ENCODE assay signal across 10 cellular contexts in genomic region chr11:70826541-70826943, GRCh38.
A peak's percentile ranks its signal among the peaks of the same experiment; 100 is the strongest.
DNase-seq lines count a peak whose midpoint lies in the region; ATAC-seq, FAIRE-seq and TF ChIP-seq lines count a peak whose summit lies in the region.
"Had no signal": no experiment of that assay in that cellular context is flagged by ENCODE, and none has a peak within 500 bp of the region (broad histone marks: within the 10 kb centered on the region; RNA-seq: fewer than 3 reads in every experiment).

No MANE protein-coding gene starts in this region.

- no peak for ATAC-seq in HG03175 (IDR thresholded peaks at IDR 0.05; ENCODE audit: unreplicated experiment)
- no peak for ATAC-seq in GM18511 (IDR thresholded peaks at IDR 0.05; ENCODE audit: unreplicated experiment)

- CTCF ChIA-PET in H1 (lab: Charles Lee; ENCODE audit: partially characterized antibody), result interaction anchor here (1.1 to 4.8 kb wide), 11 partner anchors 11 to 593 kb away, joined by 3 to 30 read pairs (median 4); no protein-coding TSS in a partner anchor

- TF ChIP-seq CTCF in H1 (IDR thresholded peaks at IDR 0.05; ENCODE audit: control extremely low read depth in 1 of 3, insufficient read depth in 1 of 3, low read depth in 1 of 3, low read length in 3 of 3), result no peak
- no peak for TF ChIP-seq CTCF in nephron progenitor cell (IDR thresholded peaks at IDR 0.05)

- no peak overlapping the region for H4K91ac ChIP-seq in H1 (replicated peaks; ENCODE audit: insufficient read length, low read length)

- no peak overlapping the region for H3K14ac ChIP-seq in H1 (ENCODE audit: insufficient read length)

- H3K27me3 ChIP-seq in H1 (replicated peaks in 1 of 4; ENCODE audit: control insufficient read depth in 3 of 4, extremely low read depth in 1 of 4, insufficient read depth in 3 of 4, low read length in 3 of 4), result no peaks in the 10 kb centered on the region

- no peaks in the 10 kb centered on the region for H3K36me3 ChIP-seq in H1 (ENCODE audit: control insufficient read depth in 2 of 4, insufficient read depth in 4 of 4, low read length in 3 of 4)

- no peak for TF ChIP-seq EP300 in H1 (IDR thresholded peaks at IDR 0.05; ENCODE audit: borderline replicate concordance in 1 of 2, low read depth in 2 of 2, low read length in 2 of 2)

- POLR2A ChIA-PET in H1 (lab: Charles Lee; ENCODE audit: partially characterized antibody), result interaction anchor here (1.2 to 1.7 kb wide), 2 partner anchors 9 to 22 kb away, joined by 4 to 7 read pairs; no protein-coding TSS in a partner anchor

- H2BK12ac ChIP-seq in H1 (ENCODE audit: low read depth, low read length), result no peak overlapping the region

- TF ChIP-seq POLR2A in H1 (IDR thresholded peaks at IDR 0.05; ENCODE audit: control extremely low read depth in 1 of 2, low read depth in 2 of 2, low read length in 2 of 2), result no peak

- H3K79me2 ChIP-seq in H1 (ENCODE audit: control insufficient read depth in 1 of 2, insufficient read depth in 2 of 2, low read length in 2 of 2), result no peaks in the 10 kb centered on the region

- H2AFZ ChIP-seq in H1 (ENCODE audit: low read length), result no peak overlapping the region

- H2BK5ac ChIP-seq in H1 (ENCODE audit: low read depth, low read length), result peak overlapping the region; percentile 52; the same call in 1 of the 2 replicates

- no peak overlapping the region for H2AK5ac ChIP-seq in H1 (ENCODE audit: low read depth, low read length)

- H3K4ac ChIP-seq in H1 (replicated peaks; ENCODE audit: insufficient read length, low read depth, low read length), result no peak overlapping the region

- H3K4me3 ChIP-seq in H1 (ENCODE audit: extremely low read depth in 1 of 4, insufficient read depth in 2 of 4, low read depth in 3 of 4, low read length in 4 of 4), result 0 out of 8 replicates have a peak overlapping the region, but pooled peaks of 1 of the 4 experiments have one; percentile 2

- no peaks in the 10 kb centered on the region for H3K23me2 ChIP-seq in H1 (ENCODE audit: low read depth, low read length)

- H3K27ac ChIP-seq in H1 (ENCODE audit: low read depth, low read length), result no peak overlapping the region

- H3K4me3 Mint-ChIP-seq in nephron progenitor cell, result peak overlapping the region; percentile 63

- H4K5ac ChIP-seq in H1 (ENCODE audit: insufficient read length, low read depth, low read length), result no peak overlapping the region

- 44% methylated on average over 28 of the region's 28 CpGs; no CpG with 5 or more reads in 1 of the 2 experiments for WGBS in H1 (ENCODE audit: extremely low coverage in 1 of 2, insufficient coverage in 1 of 2, insufficient read length in 1 of 2, insufficient replicate concordance in 2 of 2, low coverage in 1 of 2, low lambda C conversion rate in 2 of 2, missing lambda C conversion rate in 1 of 2), 2 experiments

- peaks cover 60% of the 10 kb centered on the region for H3K27me3 Mint-ChIP-seq in nephron progenitor cell (ENCODE audit: low read depth, poor library complexity)

- H3K56ac ChIP-seq in H1 (replicated peaks; ENCODE audit: insufficient read length, low read depth, low read length), result no peak overlapping the region

- H3K18ac ChIP-seq in H1 (ENCODE audit: extremely low read depth, low read length), result peak overlapping the region; percentile 19; the same call in 1 of the 2 replicates

- H3K79me1 ChIP-seq in H1 (ENCODE audit: low read depth, low read length), result no peaks in the 10 kb centered on the region; the same call in 1 of the 2 replicates

- H2BK120ac ChIP-seq in H1 (replicated peaks; ENCODE audit: low read depth, low read length), result no peak overlapping the region

- H3K4me2 ChIP-seq in H1 (ENCODE audit: insufficient read depth in 1 of 2, low read depth in 2 of 2, low read length in 2 of 2), result peak overlapping the region; percentile 17 to 59; a peak in 3 of 4 replicates

- FAIRE-seq in H1 (lab: Jason Lieb, UNC), result no peak

- no peaks in the 10 kb centered on the region for H3K9me3 Mint-ChIP-seq in nephron progenitor cell

- no peaks in the 10 kb centered on the region for H3K36me3 Mint-ChIP-seq in nephron progenitor cell (ENCODE audit: low read depth)

- peak in 1 of 2 experiments; percentile 6; a peak in 1 of 4 replicates for TF ChIP-seq RAD21 in H1 (IDR thresholded peaks at IDR 0.05 in 1 of 2, conservative IDR thresholded peaks at IDR 0.05 in 1 of 2; ENCODE audit: low read depth in 2 of 2, low read length in 2 of 2)

- no peak overlapping the region for H4K8ac ChIP-seq in H1 (ENCODE audit: extremely low read depth, insufficient read depth, low read length)

- H3K9ac ChIP-seq in H1 (replicated peaks in 1 of 4; ENCODE audit: extremely low read depth in 1 of 4, low read depth in 3 of 4, low read length in 3 of 4), result no peak overlapping the region

- H3K9me3 ChIP-seq in H1 (ENCODE audit: insufficient read depth in 2 of 2, low read depth in 1 of 2, low read length in 1 of 2), result no peaks in the 10 kb centered on the region
- H3K9me3 ChIP-seq: Caco-2 had no signal

- H3K23ac ChIP-seq in H1 (ENCODE audit: insufficient read length), result no peak overlapping the region

- H2BK20ac ChIP-seq in H1 (ENCODE audit: low read length), result no peak overlapping the region

- peaks cover 0 to 15% of the 10 kb centered on the region in 2 experiments for H4K20me1 ChIP-seq in H1 (replicated peaks in 1 of 2; ENCODE audit: control insufficient read depth in 1 of 2, insufficient read depth in 2 of 2, low read length in 2 of 2)

- peak; percentile 77 for DNase-seq in DMS153 treated with DMSO at 0.1 percent for 48 hours (lab: John Stamatoyannopoulos, UW; ENCODE audit: unreplicated experiment)
- DNase-seq in NCI-H2107 treated with DMSO at 0.1 percent for 48 hours (lab: John Stamatoyannopoulos, UW; ENCODE audit: unreplicated experiment), result peak; percentile 61
- peak in 1 of 2 experiments; percentile 69 for DNase-seq in H1 (ENCODE audit: low read depth in 1 of 2, low spot score in 2 of 2)
- peak; percentile 62 for DNase-seq in nephron progenitor cell
- DNase-seq in RKO (ENCODE audit: low spot score), result no peak
- no peak for DNase-seq in A172 (ENCODE audit: low spot score)
- DNase-seq: Caco-2, SW 1271 had no signal

- H3K4me1 ChIP-seq in H1 (replicated peaks in 1 of 4; ENCODE audit: control insufficient read depth in 3 of 4, insufficient read depth in 4 of 4, low read length in 3 of 4), result peaks cover 3 to 14% (median 7%) of the 10 kb centered on the region in 4 experiments; a peak in 5 of 7 replicates
- H3K4me1 ChIP-seq: Caco-2 had no signal

- H3K27ac Mint-ChIP-seq in nephron progenitor cell, result no peak overlapping the region

- peaks cover 44% of the 10 kb centered on the region for H3K4me1 Mint-ChIP-seq in nephron progenitor cell

- no peak overlapping the region for H2BK15ac ChIP-seq in H1 (ENCODE audit: low read length)

TF ChIP-seq in H1, 55 proteins besides CTCF, POLR2A, EP300 and RAD21:
- no peak for TF ChIP-seq JUN (IDR thresholded peaks at IDR 0.05; ENCODE audit: low read depth, low read length)
- 0 out of 2 replicates have a peak, but pooled peaks have one; percentile 26 for TF ChIP-seq MAX (IDR thresholded peaks at IDR 0.05)
- no peak for TF ChIP-seq TCF12 (IDR thresholded peaks at IDR 0.05; ENCODE audit: low read depth, low read length)
- no peak for TF ChIP-seq TAF7 (optimal IDR thresholded peaks at IDR 0.05; ENCODE audit: borderline replicate concordance, low read depth, low read length)
- peak; percentile 29 for TF ChIP-seq ASH2L (IDR thresholded peaks at IDR 0.05; ENCODE audit: low read length)
- peak; percentile 26 for TF ChIP-seq SAP30 (IDR thresholded peaks at IDR 0.05; ENCODE audit: insufficient read depth, insufficient replicate concordance, low read length)
TF ChIP-seq in H1: peak in this region for 3.

Comparison
In these comparisons a context has a peak if more than half of its experiments do, and no peak if none do; other contexts are left out.
1. DNase-seq: peak in DMS153 treated with DMSO at 0.1 percent for 48 hours (single experiment), NCI-H2107 treated with DMSO at 0.1 percent for 48 hours (single experiment) and nephron progenitor cell (single experiment); none in RKO (single experiment) and A172 (single experiment).